6 cellular contexts compared by ENCODE assay signal in the genomic region with DNA sequence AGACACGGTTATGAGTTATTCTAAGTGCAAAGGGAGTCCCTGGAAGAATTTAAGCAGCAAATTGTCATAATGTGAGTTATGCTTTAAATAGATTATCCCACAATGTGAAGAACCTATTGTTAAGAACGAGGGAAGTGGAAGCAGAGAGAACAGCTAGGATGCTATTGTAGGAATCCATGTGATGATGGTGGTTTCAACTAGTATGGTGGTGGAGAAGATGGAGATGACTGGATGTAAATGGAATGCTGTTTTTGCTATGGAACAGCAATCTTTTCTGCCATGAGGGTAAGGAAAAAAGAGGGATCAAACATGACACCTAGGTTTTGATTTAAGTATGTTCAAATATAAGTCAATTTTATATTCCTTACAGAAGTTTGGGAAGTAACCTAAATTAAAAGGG.
"Had no signal": no experiment of that assay in that cellular context is flagged by ENCODE, and none has a peak within 500 bp of the region (broad histone marks: within the 10 kb centered on the region; RNA-seq: fewer than 3 reads in every experiment).

No MANE protein-coding gene starts in this region.

- ATAC-seq: HepG2, K562 had no signal

- H3K4me3 ChIP-seq: K562 had no signal

- DNase-seq: IMR-90, KBM-7, KG1 had no signal

- H3K27ac ChIP-seq: HL-60 had no signal
